Comparison of ENCODE assay signal across 23 cellular contexts in the genomic region with DNA sequence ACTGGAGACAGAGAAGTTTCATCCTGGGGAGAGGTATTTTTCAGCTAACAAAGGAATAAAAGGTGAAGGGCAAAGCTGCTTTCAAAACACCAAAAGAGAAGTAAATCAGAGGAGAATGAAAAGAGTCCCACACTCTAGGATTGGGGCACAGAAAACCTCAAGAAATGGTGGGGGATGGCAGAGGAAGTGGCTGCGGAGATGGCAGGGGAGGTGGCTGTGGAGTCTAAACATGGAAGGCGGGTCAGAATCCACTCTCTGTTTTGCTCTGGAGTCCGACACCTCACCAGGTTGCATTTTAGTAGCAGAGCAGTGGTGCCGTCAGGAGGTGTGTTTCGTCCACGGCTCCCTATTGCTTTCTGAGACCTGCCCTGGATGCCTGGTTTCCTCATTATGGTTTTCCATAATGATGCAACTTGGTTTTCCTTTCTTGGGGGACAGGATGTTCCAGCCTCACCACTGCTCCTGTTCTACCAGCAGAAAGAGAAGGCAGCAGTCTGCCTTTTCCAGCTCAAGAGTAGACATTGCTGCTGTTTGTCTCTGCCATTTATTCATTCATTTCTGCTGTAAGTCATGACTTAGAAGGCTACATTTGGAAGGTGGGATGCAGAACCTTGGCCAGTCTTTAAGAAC.
DNase-seq lines count a peak whose midpoint lies in the region; ATAC-seq and TF ChIP-seq lines count a peak whose summit lies in the region.
"Had no signal": no experiment of that assay in that cellular context is flagged by ENCODE, and none has a peak within 500 bp of the region (broad histone marks: within the 10 kb centered on the region; RNA-seq: fewer than 3 reads in every experiment).

No MANE protein-coding gene starts in this region.

- TF ChIP-seq CTCF in IMR-90 (conservative IDR thresholded peaks at IDR 0.05; ENCODE audit: low read depth, low read length): no peak

- WGBS in IMR-90 (ENCODE audit: extremely low coverage in 2 of 2, insufficient read length in 1 of 2), 2 experiments: 50% methylated on average over 2 of the region's 6 CpGs; no CpG with 5 or more reads in 1 of the 2 experiments

- 0 out of 2 replicates have a peak overlapping the region, but pooled peaks have one; percentile 34 for H2BK20ac ChIP-seq in IMR-90 (ENCODE audit: low read depth, low read length)

- peak overlapping the region; percentile 2 for H3K4me3 Mint-ChIP-seq in T-helper 1 cell treated with Interleukin-12 subunit alpha and Interleukin-12 subunit beta and Interleukin-4 antibody, amounts not matched to agents 30 μg/mL and 1 μg/mL, for 36 hours
- no peak overlapping the region for H3K4me3 Mint-ChIP-seq in activated naive CD8-positive, alpha-beta T cell treated with anti-CD3 and anti-CD28 coated beads, Interleukin-2, amount 50 U/mL, for 24 hours
- peak overlapping the region; percentile 79 for H3K4me3 Mint-ChIP-seq in natural killer cell treated with Interleukin-12 subunit alpha and Interleukin-12 subunit beta and Interleukin-15 and Interleukin-18, amount 100 ng/mL, for 72 hours
- H3K4me3 Mint-ChIP-seq: CD14-positive monocyte, nephron had no signal

- H3K9me1 ChIP-seq in IMR-90 (ENCODE audit: insufficient read depth, low read length): peaks cover 23% of the 10 kb centered on the region

- peak overlapping the region; percentile 59; the same call in 1 of the 2 replicates for H2BK120ac ChIP-seq in IMR-90 (ENCODE audit: low read depth, low read length)

- peak overlapping the region; percentile 53; the same call in 1 of the 3 replicates for H2BK15ac ChIP-seq in IMR-90 (ENCODE audit: low read depth, low read length)

- H2AK5ac ChIP-seq in IMR-90 (ENCODE audit: low read depth, low read length): peak overlapping the region; percentile 22; the same call in 1 of the 2 replicates

- no peak overlapping the region for H2AK9ac ChIP-seq in IMR-90 (replicated peaks; ENCODE audit: low read depth, low read length, poor library complexity)

- H3K4ac ChIP-seq in IMR-90 (ENCODE audit: low read depth, low read length): no peak overlapping the region; the same call in 1 of the 2 replicates

- no peak overlapping the region for H2AFZ ChIP-seq in IMR-90 (replicated peaks; ENCODE audit: low read length, poor library complexity)

- H3K9me3 Mint-ChIP-seq in T-helper 1 cell treated with Interleukin-12 subunit alpha and Interleukin-12 subunit beta and Interleukin-4 antibody, amounts not matched to agents 30 μg/mL and 1 μg/mL, for 36 hours: no peaks in the 10 kb centered on the region
- no peaks in the 10 kb centered on the region for H3K9me3 Mint-ChIP-seq in activated naive CD8-positive, alpha-beta T cell treated with anti-CD3 and anti-CD28 coated beads, Interleukin-2, amount 50 U/mL, for 24 hours
- no peaks in the 10 kb centered on the region for H3K9me3 Mint-ChIP-seq in natural killer cell treated with Interleukin-12 subunit alpha and Interleukin-12 subunit beta and Interleukin-15 and Interleukin-18, amount 100 ng/mL, for 72 hours
- H3K9me3 Mint-ChIP-seq: CD14-positive monocyte, nephron had no signal

- peaks cover 31% of the 10 kb centered on the region for H3K4me1 Mint-ChIP-seq in T-helper 1 cell treated with Interleukin-12 subunit alpha and Interleukin-12 subunit beta and Interleukin-4 antibody, amounts not matched to agents 30 μg/mL and 1 μg/mL, for 36 hours (ENCODE audit: low read depth)
- peaks cover 33% of the 10 kb centered on the region for H3K4me1 Mint-ChIP-seq in activated naive CD8-positive, alpha-beta T cell treated with anti-CD3 and anti-CD28 coated beads, Interleukin-2, amount 50 U/mL, for 24 hours
- H3K4me1 Mint-ChIP-seq in natural killer cell treated with Interleukin-12 subunit alpha and Interleukin-12 subunit beta and Interleukin-15 and Interleukin-18, amount 100 ng/mL, for 72 hours (ENCODE audit: low read depth in 2 of 2): peaks cover 39 to 48% of the 10 kb centered on the region in 2 donors
- H3K4me1 Mint-ChIP-seq: CD14-positive monocyte, nephron had no signal

- CTCF ChIA-PET in IMR-90 (lab: Yijun Ruan, JAX): interaction anchor here (0.6 to 1.6 kb wide), 3 partner anchors 8 to 256 kb away, joined by 3 to 7 read pairs (median 4); no protein-coding TSS in a partner anchor

- H3K18ac ChIP-seq in IMR-90 (ENCODE audit: low read depth, low read length): no peak overlapping the region

- H4K91ac ChIP-seq in IMR-90 (ENCODE audit: insufficient read depth, low read depth, low read length): peak overlapping the region; percentile 5; the same call in 1 of the 2 replicates

- POLR2A ChIA-PET in IMR-90 (lab: Charles Lee; ENCODE audit: unreplicated experiment): no interaction called here

- H3K9ac ChIP-seq in IMR-90 (ENCODE audit: low read depth, low read length): no peak overlapping the region

- no peaks in the 10 kb centered on the region for H3K27me3 Mint-ChIP-seq in T-helper 1 cell treated with Interleukin-12 subunit alpha and Interleukin-12 subunit beta and Interleukin-4 antibody, amounts not matched to agents 30 μg/mL and 1 μg/mL, for 36 hours (ENCODE audit: low read depth)
- H3K27me3 Mint-ChIP-seq in activated naive CD8-positive, alpha-beta T cell treated with anti-CD3 and anti-CD28 coated beads, Interleukin-2, amount 50 U/mL, for 24 hours: no peaks in the 10 kb centered on the region
- H3K27me3 Mint-ChIP-seq in natural killer cell treated with Interleukin-12 subunit alpha and Interleukin-12 subunit beta and Interleukin-15 and Interleukin-18, amount 100 ng/mL, for 72 hours: no peaks in the 10 kb centered on the region

- H3K9me3 ChIP-seq in IMR-90 (ENCODE audit: control insufficient read depth, insufficient read depth, low read length): no peaks in the 10 kb centered on the region
- H3K9me3 ChIP-seq: breast epithelium, esophagus squamous epithelium, HAP-1, prostate gland, spleen, tibial nerve had no signal

- no peak overlapping the region for H3K4me2 ChIP-seq in IMR-90 (ENCODE audit: low read depth, low read length)

- peaks cover 64% of the 10 kb centered on the region for H3K36me3 Mint-ChIP-seq in T-helper 1 cell treated with Interleukin-12 subunit alpha and Interleukin-12 subunit beta and Interleukin-4 antibody, amounts not matched to agents 30 μg/mL and 1 μg/mL, for 36 hours (ENCODE audit: low read depth)
- peaks cover 66% of the 10 kb centered on the region for H3K36me3 Mint-ChIP-seq in activated naive CD8-positive, alpha-beta T cell treated with anti-CD3 and anti-CD28 coated beads, Interleukin-2, amount 50 U/mL, for 24 hours (ENCODE audit: low read depth)
- H3K36me3 Mint-ChIP-seq in natural killer cell treated with Interleukin-12 subunit alpha and Interleukin-12 subunit beta and Interleukin-15 and Interleukin-18, amount 100 ng/mL, for 72 hours: peaks cover 44% of the 10 kb centered on the region

- TF ChIP-seq RAD21 in IMR-90 (IDR thresholded peaks at IDR 0.05; ENCODE audit: low read length): no peak

- no peak overlapping the region for H3K56ac ChIP-seq in IMR-90 (ENCODE audit: extremely low read depth, insufficient read depth, low read length)

- no peak overlapping the region for H4K8ac ChIP-seq in IMR-90 (ENCODE audit: low read depth in 2 of 2, low read length in 2 of 2)

- DNase-seq in T-helper 1 cell: no peak
- no peak for DNase-seq in IMR-90
- DNase-seq in activated naive CD8-positive, alpha-beta T cell treated with anti-CD3 and anti-CD28 coated beads, Interleukin-2, amount 50 U/mL, for 24 hours: no peak
- DNase-seq in natural killer cell treated with Interleukin-12 subunit alpha and Interleukin-12 subunit beta and Interleukin-15 and Interleukin-18, amount 100 ng/mL, for 72 hours (ENCODE audit: low spot score): no peak
- no peak for DNase-seq in NCI-H446 (lab: John Stamatoyannopoulos, UW)
- DNase-seq in activated CD4-positive, CD25-positive, alpha-beta regulatory T cell treated with anti-CD3 and anti-CD28 coated beads, Interleukin-2, amount 50 U/mL, for 72 hours: no peak
- DNase-seq: activated naive CD4-positive, alpha-beta T cell; esophagus squamous epithelium; KG1; NCI-H1105 treated with DMSO at 0.1 percent for 48 hours; NCI-H82; spleen had no signal

- H4K20me1 ChIP-seq in IMR-90 (ENCODE audit: insufficient read depth, low read length): peaks cover 4% of the 10 kb centered on the region; the same call in 1 of the 2 replicates

- TF ChIP-seq POLR2A in IMR-90 (IDR thresholded peaks at IDR 0.05; ENCODE audit: low read depth, low read length): no peak

- H3K36me3 ChIP-seq in IMR-90 (ENCODE audit: control insufficient read depth, insufficient read depth, low read length): no peaks in the 10 kb centered on the region
- H3K36me3 ChIP-seq: breast epithelium, HAP-1, prostate gland had no signal

- in situ Hi-C loops in IMR-90 (cut with MboI; ENCODE audit: low sequenced_read_pairs): no loop called here

- H3K23ac ChIP-seq in IMR-90 (ENCODE audit: low read depth, low read length): no peak overlapping the region

- H3K27ac ChIP-seq in IMR-90 (ENCODE audit: insufficient read depth, low read length): no peak overlapping the region
- H3K27ac ChIP-seq: 22Rv1, breast epithelium, esophagus squamous epithelium, prostate gland, tibial nerve had no signal

- dilution Hi-C loops in IMR-90 (cut with HindIII; ENCODE audit: low sequenced_read_pairs, unreplicated experiment): no loop called here

- peaks cover 13% of the 10 kb centered on the region for H3K4me1 ChIP-seq in IMR-90 (ENCODE audit: control insufficient read depth, insufficient read depth, low read length)
- H3K4me1 ChIP-seq: breast epithelium, esophagus squamous epithelium, HAP-1, tibial nerve had no signal

- no peak overlapping the region for H2BK5ac ChIP-seq in IMR-90 (ENCODE audit: low read depth, low read length, poor library complexity, severe bottlenecking)

- peak overlapping the region; percentile 25; the same call in 1 of the 2 replicates for H3K14ac ChIP-seq in IMR-90 (replicated peaks; ENCODE audit: low read depth, low read length)

- H3K27ac Mint-ChIP-seq in T-helper 1 cell treated with Interleukin-12 subunit alpha and Interleukin-12 subunit beta and Interleukin-4 antibody, amounts not matched to agents 30 μg/mL and 1 μg/mL, for 36 hours: peak overlapping the region; percentile 3
- H3K27ac Mint-ChIP-seq in activated naive CD8-positive, alpha-beta T cell treated with anti-CD3 and anti-CD28 coated beads, Interleukin-2, amount 50 U/mL, for 24 hours: peak overlapping the region; percentile 64
- peak overlapping the region; percentile 72 to 77 for H3K27ac Mint-ChIP-seq in natural killer cell treated with Interleukin-12 subunit alpha and Interleukin-12 subunit beta and Interleukin-15 and Interleukin-18, amount 100 ng/mL, for 72 hours
- H3K27ac Mint-ChIP-seq: nephron had no signal

- no peak overlapping the region for H4K5ac ChIP-seq in IMR-90 (ENCODE audit: low read depth, low read length)

- no peaks in the 10 kb centered on the region for H3K27me3 ChIP-seq in IMR-90 (ENCODE audit: control insufficient read depth, insufficient read depth, low read length)
- H3K27me3 ChIP-seq: breast epithelium, esophagus squamous epithelium, spleen, tibial nerve had no signal

- no peak overlapping the region for H3K4me3 ChIP-seq in IMR-90 (ENCODE audit: insufficient read depth, low read depth, low read length)
- H3K4me3 ChIP-seq: breast epithelium, esophagus squamous epithelium, HAP-1, lung, prostate gland, spleen, tibial nerve had no signal

- intact Hi-C loops in IMR-90 (cut with micrococcal nuclease): loop anchor here (10.0 kb wide), 1 partner anchor 583 kb away; the partner anchor contains the start of gene MARS2

- H3K79me1 ChIP-seq in IMR-90 (ENCODE audit: low read depth in 1 of 2, low read length in 2 of 2): 0 out of 4 replicates have a peak, but pooled peaks cover 0 to 4% of the 10 kb centered on the region in 2 experiments

- BruUV-seq in IMR-90 (replicated peaks; lab: Mats Ljungman, UMichigan): no TSS peak

- ATAC-seq in IMR-90 (ENCODE audit: low read depth): no peak
- no peak for ATAC-seq in activated naive CD8-positive, alpha-beta T cell treated with anti-CD3 and anti-CD28 coated beads, Interleukin-2, amount 50 U/mL, for 24 hours
- peak in 1 of 2 donors; percentile 58 for ATAC-seq in natural killer cell treated with Interleukin-12 subunit alpha and Interleukin-12 subunit beta and Interleukin-15 and Interleukin-18, amount 100 ng/mL, for 72 hours
- no peak for ATAC-seq in HG03045 (IDR thresholded peaks at IDR 0.05; ENCODE audit: unreplicated experiment)
- ATAC-seq: Panc1 had no signal

Comparison
In these comparisons a context has a peak if more than half of its experiments do, and no peak if none do; other contexts are left out.
1. H3K27ac Mint-ChIP-seq: peak in every context shown above with its lines; median percentile 74 in natural killer cell treated with Interleukin-12 subunit alpha and Interleukin-12 subunit beta and Interleukin-15 and Interleukin-18, amount 100 ng/mL, for 72 hours; 64 in activated naive CD8-positive, alpha-beta T cell treated with anti-CD3 and anti-CD28 coated beads, Interleukin-2, amount 50 U/mL, for 24 hours; 3 in T-helper 1 cell treated with Interleukin-12 subunit alpha and Interleukin-12 subunit beta and Interleukin-4 antibody, amounts not matched to agents 30 μg/mL and 1 μg/mL, for 36 hours.